15 cellular contexts compared by ENCODE assay signal in genomic region chr10:79059859-79060379, GRCh38. TPM values are rescaled to one million over a fixed set of nuclear protein-coding genes. Genes with fewer than 3 reads are reported as not detected.
DNase-seq lines count a peak whose midpoint lies in the region; ATAC-seq, FAIRE-seq and TF ChIP-seq lines count a peak whose summit lies in the region.
"Had no signal": no experiment of that assay in that cellular context is flagged by ENCODE, and none has a peak within 500 bp of the region (broad histone marks: within the 10 kb centered on the region; RNA-seq: fewer than 3 reads in every experiment).

No MANE protein-coding gene starts in this region.

- intact Hi-C loops in K562 (cut with micrococcal nuclease): no loop called here
- intact Hi-C loops in right cardiac atrium (cut with DNase I): loop anchor here (10.0 kb wide), 3 partner anchors 85 to 635 kb away; no protein-coding TSS in a partner anchor

- H3K4me3 ChIP-seq in K562 (no peak overlapping the region), right cardiac atrium (ENCODE audit: low read length) (no peak overlapping the region)

- POLR2A ChIA-PET in K562 (lab: Yijun Ruan, JAX): interaction anchor here (0.5 to 1.4 kb wide), 4 partner anchors 12 to 267 kb away, joined by 3 to 4 read pairs (median 4); no protein-coding TSS in a partner anchor

- H3K9me3 ChIP-seq in K562 (replicated peaks; ENCODE audit: control insufficient read depth, insufficient read depth, low read depth, low read length) (no peaks in the 10 kb centered on the region), right cardiac atrium (ENCODE audit: control insufficient read depth, low read length) (no peaks in the 10 kb centered on the region)

- ATAC-seq in K562 (no peak), right cardiac atrium (no peak), GM18867 (IDR thresholded peaks at IDR 0.05; ENCODE audit: unreplicated experiment) (no peak), HG02642 (IDR thresholded peaks at IDR 0.05; ENCODE audit: poor library complexity, unreplicated experiment) (no peak)
- ATAC-seq: esophagus mucosa had no signal

- H3K4me1 Mint-ChIP-seq in type B pancreatic cell (ENCODE audit: unreplicated experiment): peaks cover 20% of the 10 kb centered on the region

- no peak for TF ChIP-seq POLR2A in K562 (conservative IDR thresholded peaks at IDR 0.05)

- no peak overlapping the region for H3K9ac ChIP-seq in K562 (ENCODE audit: insufficient read depth in 1 of 2, low read depth in 2 of 2, low read length in 2 of 2)

- TF ChIP-seq EP300 in K562 (IDR thresholded peaks at IDR 0.05; ENCODE audit: low read length): no peak

- no peak overlapping the region for H3K4me2 ChIP-seq in K562 (ENCODE audit: insufficient read depth, low read length)

- H3K27ac ChIP-seq in K562 (ENCODE audit: extremely low read depth, low read depth, low read length): no peak overlapping the region
- no peak overlapping the region for H3K27ac ChIP-seq in right cardiac atrium (ENCODE audit: low read length)

- no peaks in the 10 kb centered on the region for H3K9me3 Mint-ChIP-seq in type B pancreatic cell
- H3K9me3 Mint-ChIP-seq: activated CD4-positive, alpha-beta memory T cell treated with anti-CD3 and anti-CD28 coated beads, Interleukin-2, amount 10 ng/mL, durations not matched to agents 7 days and 5 days had no signal

- no peak overlapping the region for H3K4me3 Mint-ChIP-seq in type B pancreatic cell
- H3K4me3 Mint-ChIP-seq: activated CD4-positive, alpha-beta memory T cell treated with anti-CD3 and anti-CD28 coated beads, Interleukin-2, amount 10 ng/mL, durations not matched to agents 7 days and 5 days had no signal

- BruUV-seq in K562 (replicated peaks; lab: Mats Ljungman, UMichigan): no TSS peak

- no peak for TF ChIP-seq CTCF in K562 (IDR thresholded peaks at IDR 0.05 in 2 of 3, conservative IDR thresholded peaks at IDR 0.05 in 1 of 3; ENCODE audit: insufficient read depth in 2 of 3, low read depth in 1 of 3, low read length in 3 of 3)
- no peak for TF ChIP-seq CTCF in type B pancreatic cell (conservative IDR thresholded peaks at IDR 0.05)

- no peak for DNase-seq in K562 (ENCODE audit: extremely low read depth in 1 of 4, low spot score in 3 of 4)
- DNase-seq in right cardiac atrium: peak in 2 of 3 donors; percentile 21 to 22
- DNase-seq in nucleus accumbens (lab: John Stamatoyannopoulos, UW): peak in 47 of 56 donors; percentile 28 to 81 (median 68)
- DNase-seq in type B pancreatic cell (ENCODE audit: extremely low spot score, unreplicated experiment): no peak
- no peak for DNase-seq in activated T-cell treated with anti-CD3 and anti-CD28 coated beads for 4 hours
- DNase-seq: activated CD4-positive, alpha-beta memory T cell treated with anti-CD3 and anti-CD28 coated beads, Interleukin-2, amount 10 ng/mL, durations not matched to agents 7 days and 5 days; activated naive CD4-positive, alpha-beta T cell treated with Interleukin-2 at 50 U/mL for 16 hours; GDM1; KG1; NCI-H526 treated with DMSO at 0.1 percent for 48 hours; RPMI8226; stimulated activated naive CD4-positive, alpha-beta T cell had no signal

- H4K20me1 ChIP-seq in K562 (replicated peaks; ENCODE audit: control insufficient read depth, insufficient read depth, low read length): no peaks in the 10 kb centered on the region

- no peaks in the 10 kb centered on the region for H3K79me2 ChIP-seq in K562 (ENCODE audit: control insufficient read depth, insufficient read depth, low read length)

- no peaks in the 10 kb centered on the region for H3K36me3 Mint-ChIP-seq in type B pancreatic cell

- peaks cover 0 to 27% of the 10 kb centered on the region in 2 experiments; a peak in 3 of 5 replicates for H3K27me3 ChIP-seq in K562 (ENCODE audit: control insufficient read depth in 2 of 2, insufficient read depth in 2 of 2, low read length in 2 of 2)
- no peaks in the 10 kb centered on the region for H3K27me3 ChIP-seq in right cardiac atrium (ENCODE audit: control insufficient read depth, insufficient read depth)

- no peak for FAIRE-seq in K562 (lab: Jason Lieb, UNC)

- H3K36me3 ChIP-seq in K562 (ENCODE audit: control insufficient read depth, insufficient read depth, low read length): no peaks in the 10 kb centered on the region

- peak overlapping the region; percentile 71 for H3K27ac Mint-ChIP-seq in type B pancreatic cell
- H3K27ac Mint-ChIP-seq: activated CD4-positive, alpha-beta memory T cell treated with anti-CD3 and anti-CD28 coated beads, Interleukin-2, amount 10 ng/mL, durations not matched to agents 7 days and 5 days had no signal

- H2AFZ ChIP-seq in K562 (ENCODE audit: low read depth, low read length): no peak overlapping the region

- no peaks in the 10 kb centered on the region for H3K9me1 ChIP-seq in K562 (ENCODE audit: control insufficient read depth, insufficient read depth, low read length)

- no peak for TF ChIP-seq RAD21 in K562 (CRISPR knock-in tag; conservative IDR thresholded peaks at IDR 0.05 in 1 of 2, IDR thresholded peaks at IDR 0.05 in 1 of 2)

- H3K4me1 ChIP-seq in K562 (replicated peaks in 1 of 2; ENCODE audit: control insufficient read depth in 2 of 2, insufficient read depth in 2 of 2, low read length in 2 of 2): peaks cover 6 to 8% of the 10 kb centered on the region in 2 experiments; a peak in 4 of 5 replicates
- no peaks in the 10 kb centered on the region for H3K4me1 ChIP-seq in right cardiac atrium (ENCODE audit: control insufficient read depth, insufficient read depth, low read length)

- peaks cover 3% of the 10 kb centered on the region for H3K27me3 Mint-ChIP-seq in type B pancreatic cell

- CTCF ChIA-PET in K562 (lab: Yijun Ruan, JAX; ENCODE audit: low intra/inter-chr PET ratio): interaction anchor here (0.7 kb wide), 1 partner anchor 61 kb away, joined by 3 read pairs; no protein-coding TSS in a partner anchor

- in situ Hi-C loops in K562 (cut with MboI): no loop called here

- 40% methylated on average over 11 of the region's 11 CpGs for WGBS in K562 (ENCODE audit: insufficient coverage, low coverage, missing lambda C conversion rate)
- WGBS in right cardiac atrium: 66% methylated on average over 11 of the region's 11 CpGs

TF ChIP-seq in K562, 482 proteins besides CTCF, POLR2A, EP300 and RAD21:
- TF ChIP-seq NFIX (CRISPR knock-in tag; IDR thresholded peaks at IDR 0.05; ENCODE audit: low read depth) (no peak), RBM25 (IDR thresholded peaks at IDR 0.05; ENCODE audit: low read depth, low read length, severe bottlenecking) (peak; percentile 5)
TF ChIP-seq in K562: peak in this region for 1.

RNA-seq across cellular contexts. Expression of gene ZMIZ1, which starts 8.8 kb away (rescaled TPM):
- total RNA-seq in K562 (2011; cell fraction: chromatin; rRNA removed; ENCODE audit: low replicate concordance): 31.4 and 71.8 TPM in 2 replicates
- 28.6 and 32.2 TPM in 2 replicates for total RNA-seq in K562 (2011; cell fraction: nucleolus; rRNA removed)
- total RNA-seq in K562 (2011; cell fraction: nucleoplasm; rRNA removed): 31.8 and 38.1 TPM in 2 replicates
- 7.0 and 7.7 TPM in 2 replicates for total RNA-seq in K562 (2014; rRNA removed)
- total RNA-seq in K562 (2014; rRNA removed; fragmentation: Illumina TruSeq; extraction: Trizol): 2.6 and 2.8 TPM in 2 replicates
- total RNA-seq in K562 (2015; rRNA removed; fragmentation: Illumina TruSeq; extraction: Trizol): 4.3 and 5.0 TPM in 2 replicates
- 30.3 and 37.3 TPM in 2 replicates for total RNA-seq in K562 (2021)
- 3.6 and 6.2 TPM in 2 replicates for polyA plus RNA-seq in K562 (2011; rRNA removed)
- 5.2 and 5.4 TPM in 2 replicates for polyA plus RNA-seq in K562 (2011; cell fraction: cytosol; rRNA removed)
- 18.9 and 30.6 TPM in 2 replicates for polyA plus RNA-seq in K562 (2011; cell fraction: nucleus; rRNA removed)
- 23.3 and 39.2 TPM in 2 replicates for polyA plus RNA-seq in K562 (2012)
- 22.9 and 25.1 TPM in 2 replicates for polyA plus RNA-seq in K562 (2014; fragmentation: Illumina TruSeq; extraction: Trizol)
- 1 to 10 TPM; 1.0 to 1.9 TPM for polyA plus RNA-seq in K562 (2014; fragmentation: Nextera tagmentation; extraction: Ambion mirVana)
- 11.0 and 11.7 TPM in 2 replicates for polyA plus RNA-seq in K562 (2014; rRNA removed)
- 5.8 and 6.7 TPM in 2 replicates for polyA minus RNA-seq in K562 (2011; rRNA and poly(A)+ RNA removed)
- polyA minus RNA-seq in K562 (2011; cell fraction: cytosol; rRNA and poly(A)+ RNA removed): 14.9 and 22.3 TPM in 2 replicates
- polyA minus RNA-seq in K562 (2011; cell fraction: nucleus; rRNA and poly(A)+ RNA removed): 17.6 and 22.4 TPM in 2 replicates
- total RNA-seq in right cardiac atrium: 10 to 100 TPM; 67.4 to 83.1 (median 72.9) TPM
- polyA plus RNA-seq in right cardiac atrium: 38.0 TPM
- total RNA-seq in type B pancreatic cell (ENCODE audit: low replicate concordance): 62.2 and 102 TPM in 2 replicates

Comparison
In these comparisons a context has a peak if more than half of its experiments do, and no peak if none do; other contexts are left out.
1. DNase-seq: peak in right cardiac atrium (2 of 3) and nucleus accumbens (47 of 56); none in K562 (0 of 4), type B pancreatic cell (single experiment) and activated T-cell treated with anti-CD3 and anti-CD28 coated beads for 4 hours (single experiment).